ENCODE assay signal across 8 cellular contexts in genomic region chr1:161589365-161589764, GRCh38. TPM values are rescaled to one million over a fixed set of nuclear protein-coding genes. Genes with fewer than 3 reads are reported as not detected.
"Had no signal": no experiment of that assay in that cellular context is flagged by ENCODE, and none has a peak within 500 bp of the region (broad histone marks: within the 10 kb centered on the region; RNA-seq: fewer than 3 reads in every experiment).

No MANE protein-coding gene starts in this region.

RNA-seq across cellular contexts. Expression of gene FCGR3A, which starts 39.7 kb away (rescaled TPM):
- total RNA-seq: LHCN-M2, MCF 10A, NCI-H460, OCI-LY7, PC-9, RPMI7951, SJCRH30, SK-MEL-5 had no signal

RNA-seq across cellular contexts. Expression of gene FCGR3B, which starts 41.6 kb away (rescaled TPM):
- total RNA-seq: LHCN-M2, MCF 10A, NCI-H460, OCI-LY7, PC-9, RPMI7951, SJCRH30, SK-MEL-5 had no signal
